ENCODE assay signal across 22 cellular contexts in the genomic region with DNA sequence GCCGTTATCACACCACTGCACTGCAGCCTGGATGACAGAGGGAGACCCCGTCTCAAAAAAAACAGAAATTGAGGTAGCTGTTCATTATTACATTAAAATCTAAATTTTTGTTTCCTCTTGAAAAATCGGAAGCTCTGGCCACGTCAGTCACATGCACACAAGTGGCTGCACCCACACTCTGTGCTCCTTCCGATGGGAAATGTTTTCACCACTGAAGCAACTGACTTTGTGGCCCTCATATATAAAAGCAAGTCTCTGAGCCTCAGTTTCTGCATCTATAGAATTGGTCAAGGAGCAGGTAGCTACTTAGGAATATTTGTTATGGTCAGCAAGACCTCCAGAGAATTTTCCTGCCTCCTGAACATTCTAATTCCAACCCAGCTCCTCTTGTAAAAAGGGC. TPM values are rescaled to one million over a fixed set of nuclear protein-coding genes. Genes with fewer than 3 reads are reported as not detected.
DNase-seq lines count a peak whose midpoint lies in the region; ATAC-seq and TF ChIP-seq lines count a peak whose summit lies in the region.
"Had no signal": no experiment of that assay in that cellular context is flagged by ENCODE, and none has a peak within 500 bp of the region (broad histone marks: within the 10 kb centered on the region; RNA-seq: fewer than 3 reads in every experiment).

No MANE protein-coding gene starts in this region.

- WGBS in smooth muscle cell (ENCODE audit: low lambda C conversion rate): 92% methylated on average over 5 of the region's 5 CpGs

- H3K9ac ChIP-seq in Karpas-422 (ENCODE audit: low read length) (no peak overlapping the region), smooth muscle cell (ENCODE audit: low read depth) (no peak overlapping the region)
- H3K9ac ChIP-seq: SK-N-SH had no signal

- H4K20me1 ChIP-seq in Karpas-422 (ENCODE audit: insufficient read depth, low read depth, low read length) (no peaks in the 10 kb centered on the region; the same call in 1 of the 2 replicates), smooth muscle cell (ENCODE audit: low read depth) (no peaks in the 10 kb centered on the region)

- H2AFZ ChIP-seq in Karpas-422 (ENCODE audit: low read length) (no peak overlapping the region), smooth muscle cell (ENCODE audit: low read depth) (no peak overlapping the region)

- H3K9me3 ChIP-seq in Karpas-422 (ENCODE audit: low read length) (no peaks in the 10 kb centered on the region), left lung (no peaks in the 10 kb centered on the region), thoracic aorta (no peaks in the 10 kb centered on the region), smooth muscle cell (replicated peaks; ENCODE audit: low read depth) (no peaks in the 10 kb centered on the region)
- H3K9me3 ChIP-seq: SK-N-SH, testis had no signal

- H3K79me2 ChIP-seq in Karpas-422 (ENCODE audit: low read length) (no peaks in the 10 kb centered on the region), smooth muscle cell (ENCODE audit: low read depth) (no peaks in the 10 kb centered on the region)

- no peaks in the 10 kb centered on the region for H3K9me2 ChIP-seq in Karpas-422 (replicated peaks; ENCODE audit: insufficient read depth, low read length)
- H3K9me2 ChIP-seq: SK-N-SH had no signal

- H3K27ac ChIP-seq in Karpas-422 (ENCODE audit: low read length): no peak overlapping the region
- H3K27ac ChIP-seq in left lung: peak overlapping the region; percentile 1 to 87
- H3K27ac ChIP-seq in thoracic aorta: no peak overlapping the region
- no peak overlapping the region for H3K27ac ChIP-seq in smooth muscle cell (ENCODE audit: low read depth)
- H3K27ac ChIP-seq: testis had no signal

- peaks cover 9% of the 10 kb centered on the region for H3F3A ChIP-seq in smooth muscle cell (ENCODE audit: low read depth)

- no peak overlapping the region for H3K4me3 ChIP-seq in Karpas-422 (ENCODE audit: low read length)
- H3K4me3 ChIP-seq in left lung: peak overlapping the region in 1 of 2 donors; percentile 69
- peak overlapping the region; percentile 24 for H3K4me3 ChIP-seq in thoracic aorta
- no peak overlapping the region for H3K4me3 ChIP-seq in smooth muscle cell
- H3K4me3 ChIP-seq: testis had no signal

- peak; percentile 6 for ATAC-seq in left lung
- no peak for ATAC-seq in thoracic aorta (ENCODE audit: insufficient number of reproducible peaks, low FRiP score, low read depth)
- ATAC-seq: activated CD4-positive, alpha-beta T cell treated with anti-CD3 and anti-CD28 coated beads for 36 hours; activated CD8-positive, alpha-beta T cell treated with anti-CD3 and anti-CD28 coated beads, Interleukin-2, amount 10 ng/mL, durations not matched to agents 7 days and 5 days; CD8-positive, alpha-beta T cell had no signal

- H3K4me1 ChIP-seq in Karpas-422 (ENCODE audit: low read length) (peaks cover 31% of the 10 kb centered on the region), left lung (peaks cover 7 to 80% of the 10 kb centered on the region in 2 donors), thoracic aorta (ENCODE audit: control insufficient read depth in 1 of 2, low read depth in 2 of 2) (peaks cover 0 to 4% of the 10 kb centered on the region in 2 donors), smooth muscle cell (ENCODE audit: low read depth) (peaks cover 4% of the 10 kb centered on the region)

- no peak for DNase-seq in Karpas-422
- no peak for DNase-seq in left lung
- no peak for DNase-seq in thoracic aorta (ENCODE audit: low spot score)
- DNase-seq in A172 (ENCODE audit: low spot score): no peak
- DNase-seq in smooth muscle cell (lab: John Stamatoyannopoulos, UW; ENCODE audit: unreplicated experiment): no peak
- no peak for DNase-seq in GM20000 (ENCODE audit: low spot score)
- DNase-seq: activated CD4-positive, alpha-beta T cell treated with anti-CD3 and anti-CD28 coated beads for 36 hours; activated CD8-positive, alpha-beta T cell treated with anti-CD3 and anti-CD28 coated beads, Interleukin-2, amount 10 ng/mL, durations not matched to agents 7 days and 5 days; CD8-positive, alpha-beta T cell; effector CD8-positive, alpha-beta T cell; EL; glutamatergic neuron; NCI-H1436 treated with DMSO at 0.1 percent for 48 hours; NCI-H774; SK-N-SH; stimulated activated naive CD4-positive, alpha-beta T cell; T-helper 2 cell had no signal

- TF ChIP-seq CTCF in left lung (IDR thresholded peaks at IDR 0.05) (no peak), thoracic aorta (IDR thresholded peaks at IDR 0.05) (no peak), smooth muscle cell (IDR thresholded peaks at IDR 0.05; ENCODE audit: borderline replicate concordance, insufficient read depth, poor library complexity, severe bottlenecking) (no peak), GM20000 (IDR thresholded peaks at IDR 0.05; ENCODE audit: extremely low read depth, missing control alignments) (no peak)

- intact Hi-C loops in left lung (cut with DNase I): no loop called here

- H3K36me3 ChIP-seq in Karpas-422 (ENCODE audit: insufficient read depth, low read length) (no peaks in the 10 kb centered on the region), left lung (peaks cover 0 to 52% of the 10 kb centered on the region in 2 donors), thoracic aorta (no peaks in the 10 kb centered on the region), smooth muscle cell (ENCODE audit: low read depth) (no peaks in the 10 kb centered on the region)

- H3K27me3 ChIP-seq in Karpas-422 (ENCODE audit: low read length) (no peaks in the 10 kb centered on the region; the same call in 1 of the 2 replicates), left lung (peaks cover 0 to 16% of the 10 kb centered on the region in 2 donors), thoracic aorta (replicated peaks; ENCODE audit: insufficient read depth) (no peaks in the 10 kb centered on the region), smooth muscle cell (ENCODE audit: low read depth) (no peaks in the 10 kb centered on the region)
- H3K27me3 ChIP-seq: testis had no signal

- peak overlapping the region; percentile 15 for H3K4me2 ChIP-seq in Karpas-422 (ENCODE audit: low read depth, low read length, poor library complexity, severe bottlenecking)
- no peak overlapping the region for H3K4me2 ChIP-seq in smooth muscle cell
- H3K4me2 ChIP-seq: SK-N-SH had no signal

RNA-seq across cellular contexts. Expression of gene LRRC25, which starts 4.5 kb away (rescaled TPM):
- 1.6 and 2.2 TPM in 2 replicates for total RNA-seq in Karpas-422 (2014; rRNA removed; shearing (Covaris generic); ENCODE audit: low replicate concordance)
- 10 to 100 TPM; 14.4 to 53.7 TPM for total RNA-seq in left lung
- 10 to 100 TPM; 18.7 to 30.3 TPM for total RNA-seq in thoracic aorta
- 0.07 TPM in 1 of 2 replicates, not detected in the other for total RNA-seq in A172 (2014; rRNA removed; shearing (Covaris generic))
- total RNA-seq in smooth muscle cell: 0.67 TPM in 1 of 2 replicates, not detected in the other
- 0.34 TPM in 1 of 2 replicates, not detected in the other for polyA plus RNA-seq in smooth muscle cell
- total RNA-seq: activated CD4-positive, alpha-beta T cell treated with anti-CD3 and anti-CD28 coated beads for 36 hours; bronchial epithelial cell; lung microvascular endothelial cell; neural crest cell had no signal
- polyA plus RNA-seq: keratinocyte, SK-N-SH had no signal

RNA-seq across cellular contexts. Expression of gene GDF15, which starts 7.0 kb away (rescaled TPM):
- total RNA-seq in Karpas-422 (2014; rRNA removed; shearing (Covaris generic); ENCODE audit: low replicate concordance): 0.97 TPM in 1 of 2 replicates, not detected in the other
- total RNA-seq in left lung (100 to 1,000 TPM in 1 of 2 donors, 10 to 100 TPM in 1; 99.0 to 180 TPM), thoracic aorta (10 to 100 TPM in 1 of 2 donors, 1 to 10 TPM in 1; 2.3 to 25.5 TPM), smooth muscle cell (18.8 and 30.9 TPM in 2 replicates)
- 89.8 and 93.9 TPM in 2 replicates for total RNA-seq in A172 (2014; rRNA removed; shearing (Covaris generic))
- 40.4 and 42.8 TPM in 2 replicates for polyA plus RNA-seq in smooth muscle cell
- total RNA-seq: activated CD4-positive, alpha-beta T cell treated with anti-CD3 and anti-CD28 coated beads for 36 hours; activated CD8-positive, alpha-beta T cell treated with anti-CD3 and anti-CD28 coated beads, Interleukin-2, amount 10 ng/mL, durations not matched to agents 7 days and 5 days; CD8-positive, alpha-beta T cell had no signal

RNA-seq across cellular contexts. Expression of gene SSBP4, which starts 26.3 kb away (rescaled TPM):
- total RNA-seq in Karpas-422 (2014; rRNA removed; shearing (Covaris generic); ENCODE audit: low replicate concordance): 22.5 and 73.2 TPM in 2 replicates
- 10 to 100 TPM; 49.8 to 79.9 TPM for total RNA-seq in left lung
- total RNA-seq in thoracic aorta: 10 to 100 TPM; 87.7 to 94.9 TPM
- 88.7 and 127 TPM in 2 replicates for total RNA-seq in A172 (2014; rRNA removed; shearing (Covaris generic))
- 36.0 and 44.1 TPM in 2 replicates for total RNA-seq in smooth muscle cell
- 124 and 133 TPM in 2 replicates for polyA plus RNA-seq in smooth muscle cell

RNA-seq across cellular contexts. Expression of gene ISYNA1, which starts 45.0 kb away (rescaled TPM):
- total RNA-seq in Karpas-422 (2014; rRNA removed; shearing (Covaris generic); ENCODE audit: low replicate concordance): 4.1 and 10.0 TPM in 2 replicates
- total RNA-seq in left lung (10 to 100 TPM; 22.8 to 43.9 TPM), thoracic aorta (100 to 1,000 TPM in 1 of 2 donors, 10 to 100 TPM in 1; 60.9 to 143 TPM), smooth muscle cell (16.4 and 60.1 TPM in 2 replicates)
- total RNA-seq in A172 (2014; rRNA removed; shearing (Covaris generic)): 0.72 and 0.98 TPM in 2 replicates
- 56.9 and 89.5 TPM in 2 replicates for polyA plus RNA-seq in smooth muscle cell

RNA-seq across cellular contexts. Expression of gene PGPEP1, which starts 52.5 kb away (rescaled TPM):
- total RNA-seq in Karpas-422 (2014; rRNA removed; shearing (Covaris generic); ENCODE audit: low replicate concordance): 10.7 and 13.6 TPM in 2 replicates
- total RNA-seq in left lung (10 to 100 TPM; 36.7 to 39.5 TPM), thoracic aorta (10 to 100 TPM; 23.7 TPM), smooth muscle cell (11.1 and 11.7 TPM in 2 replicates)
- 14.6 and 19.1 TPM in 2 replicates for total RNA-seq in A172 (2014; rRNA removed; shearing (Covaris generic))
- polyA plus RNA-seq in smooth muscle cell: 4.5 and 8.7 TPM in 2 replicates

Comparison
In these comparisons a context has a peak if more than half of its experiments do, and no peak if none do; other contexts are left out.
1. H3K27ac ChIP-seq: peak in left lung (2 of 2); none in Karpas-422 (single experiment), thoracic aorta (0 of 2) and smooth muscle cell (single experiment).